Comparison of ENCODE assay signal across 3 cellular contexts in the genomic region with DNA sequence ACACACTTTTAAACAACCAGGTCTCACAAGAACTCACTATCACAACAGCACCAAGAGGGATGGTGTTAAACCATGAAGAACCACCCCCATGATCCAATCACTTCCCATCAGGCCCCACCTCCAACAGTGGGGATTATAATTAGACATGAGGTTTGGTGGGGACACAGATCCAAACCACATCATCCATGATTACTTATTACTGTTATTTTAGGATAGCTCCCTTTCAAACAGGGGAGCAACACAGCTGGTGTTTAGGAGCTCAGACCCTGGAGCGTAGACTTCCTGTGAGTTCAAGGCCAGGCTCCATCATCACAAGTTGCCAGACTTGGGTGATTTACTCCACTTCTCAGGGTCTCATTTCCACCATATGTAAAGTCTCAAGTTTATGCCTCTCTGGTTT.
"Had no signal": no experiment of that assay in that cellular context is flagged by ENCODE, and none has a peak within 500 bp of the region (broad histone marks: within the 10 kb centered on the region; RNA-seq: fewer than 3 reads in every experiment).

No MANE protein-coding gene starts in this region.

- H3K4me3 ChIP-seq: GM12878 had no signal

- DNase-seq: GDM1, GF-D8 had no signal

- ATAC-seq: GM12878 had no signal
